Comparison of ENCODE assay signal across 1 cellular context in the genomic region with DNA sequence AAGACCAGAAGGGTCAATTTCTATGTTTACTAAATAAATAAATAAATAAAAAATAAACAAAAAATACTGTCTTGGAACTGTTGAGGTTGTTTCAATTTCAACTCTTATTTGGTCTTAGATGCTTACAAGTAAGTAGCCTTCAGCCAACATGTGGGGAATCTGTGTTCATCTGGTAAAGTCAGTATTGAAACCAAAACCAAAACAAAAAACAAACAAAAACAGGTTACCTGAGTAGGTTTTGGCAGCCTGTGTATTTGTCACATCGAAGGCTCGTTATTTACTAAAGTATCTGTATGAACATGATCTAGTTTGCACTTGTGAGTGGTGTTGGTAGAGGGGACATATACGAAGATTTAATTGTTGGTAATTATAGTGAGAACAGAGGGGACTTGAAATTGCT.
TF ChIP-seq lines count a peak whose summit lies in the region.

No MANE protein-coding gene starts in this region.

TF ChIP-seq in GM12878, 131 proteins besides CTCF, POLR2A, EP300 and RAD21 (continued from another document):
- TF ChIP-seq E2F4 (IDR thresholded peaks at IDR 0.05; ENCODE audit: low read depth, low read length) (no peak), E4F1 (IDR thresholded peaks at IDR 0.05; ENCODE audit: borderline replicate concordance, partially characterized antibody) (no peak), LARP7 (IDR thresholded peaks at IDR 0.05) (no peak), RELA (IDR thresholded peaks at IDR 0.05; ENCODE audit: borderline replicate concordance, partially characterized antibody) (no peak), PAX8 (IDR thresholded peaks at IDR 0.05) (no peak), RUNX3 (IDR thresholded peaks at IDR 0.05; ENCODE audit: low read length) (no peak), REST (IDR thresholded peaks at IDR 0.05; ENCODE audit: low read depth, low read length) (no peak)
TF ChIP-seq in GM12878: peak in this region for 0.
